Comparison of ENCODE assay signal across 13 cellular contexts in the genomic region with DNA sequence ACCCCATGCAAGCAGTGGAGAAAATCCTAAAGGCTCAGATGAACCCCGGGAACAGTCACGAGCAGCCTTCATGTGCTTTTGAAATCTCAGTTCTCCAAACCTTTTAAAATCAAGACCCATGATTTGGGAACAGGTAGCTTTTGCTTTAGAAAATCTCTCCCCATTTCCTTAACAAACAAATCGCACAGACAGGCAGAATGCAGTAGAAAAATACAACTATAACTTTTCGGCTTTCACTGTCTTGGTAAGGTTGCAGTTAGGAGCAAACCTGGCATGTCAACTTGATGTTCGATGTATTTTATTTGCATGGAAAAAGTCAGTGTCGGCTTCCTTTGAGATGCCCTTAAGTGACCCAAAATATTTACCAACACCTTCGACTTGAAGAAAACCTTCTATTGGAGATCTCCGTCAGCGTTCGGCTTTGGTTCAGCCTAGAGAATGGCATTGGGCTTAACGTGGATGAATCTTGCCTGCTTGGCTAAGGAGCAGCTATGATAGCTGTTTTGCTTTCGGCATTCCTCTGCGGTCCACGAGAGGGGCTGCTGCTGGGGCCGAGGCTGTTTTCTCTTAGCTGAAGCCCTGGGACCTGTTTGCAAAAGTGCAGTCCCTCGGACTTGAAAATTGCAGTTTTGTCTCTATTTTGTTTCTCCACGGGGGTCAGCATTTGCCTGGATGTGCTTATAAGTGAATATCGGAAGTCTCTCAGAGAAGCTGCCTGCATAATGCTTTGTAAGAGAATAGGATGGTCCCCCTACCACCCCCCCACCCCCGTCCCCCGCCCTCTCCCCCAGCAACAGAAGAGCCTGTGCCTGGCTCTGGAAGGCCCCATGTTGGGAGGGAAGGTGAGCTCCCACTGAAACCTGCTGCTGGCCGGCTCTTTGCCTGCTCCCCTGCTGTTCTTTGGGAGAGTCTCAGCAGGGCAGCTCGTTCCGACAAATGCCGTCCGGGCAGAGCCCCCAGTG. TPM values are rescaled to one million over a fixed set of nuclear protein-coding genes. Genes with fewer than 3 reads are reported as not detected.
DNase-seq lines count a peak whose midpoint lies in the region; ATAC-seq, FAIRE-seq and TF ChIP-seq lines count a peak whose summit lies in the region.
"Had no signal": no experiment of that assay in that cellular context is flagged by ENCODE, and none has a peak within 500 bp of the region (broad histone marks: within the 10 kb centered on the region; RNA-seq: fewer than 3 reads in every experiment).

No MANE protein-coding gene starts in this region.

- peaks cover 16% of the 10 kb centered on the region for H3K79me1 ChIP-seq in H1 (ENCODE audit: low read depth, low read length)

- no peak for TF ChIP-seq POLR2A in H1 (IDR thresholded peaks at IDR 0.05; ENCODE audit: control extremely low read depth in 1 of 2, low read depth in 2 of 2, low read length in 2 of 2)

- H3K56ac ChIP-seq in H1 (replicated peaks; ENCODE audit: insufficient read length, low read depth, low read length) = peak overlapping the region; percentile 66

- H2BK12ac ChIP-seq in H1 (ENCODE audit: low read depth, low read length) = no peak overlapping the region

- H3K9me3 ChIP-seq in CD8-positive, alpha-beta memory T cell (ENCODE audit: low read length) = no peaks in the 10 kb centered on the region
- no peaks in the 10 kb centered on the region for H3K9me3 ChIP-seq in H1 (ENCODE audit: insufficient read depth in 2 of 2, low read depth in 1 of 2, low read length in 1 of 2)
- H3K9me3 ChIP-seq: left lung had no signal

- peaks cover 10 to 25% of the 10 kb centered on the region in 2 experiments for H4K20me1 ChIP-seq in H1 (replicated peaks in 1 of 2; ENCODE audit: control insufficient read depth in 1 of 2, insufficient read depth in 2 of 2, low read length in 2 of 2)

- DNase-seq in CD8-positive, alpha-beta memory T cell = no peak
- DNase-seq in NCI-H69 (lab: John Stamatoyannopoulos, UW) = peak; percentile 32
- DNase-seq in H1 (ENCODE audit: low read depth in 1 of 2, low spot score in 2 of 2) = peak in 1 of 2 experiments; percentile 67
- no peak for DNase-seq in neural crest cell (ENCODE audit: low read depth, low spot score)
- DNase-seq in glomerular visceral epithelial cell (ENCODE audit: extremely low spot score) = no peak
- DNase-seq in NAMALWA (ENCODE audit: low spot score) = no peak
- DNase-seq in activated gamma-delta T cell (lab: John Stamatoyannopoulos, UW) = no peak
- DNase-seq: DMS79, left lung, NCI-H1048 had no signal

- H2BK5ac ChIP-seq in H1 (ENCODE audit: low read depth, low read length) = peak overlapping the region; percentile 80; the same call in 1 of the 2 replicates

- H4K8ac ChIP-seq in H1 (ENCODE audit: extremely low read depth, insufficient read depth, low read length) = no peak overlapping the region

- peaks cover 8 to 19% (median 10%) of the 10 kb centered on the region in 3 donors for H3K4me1 Mint-ChIP-seq in CD8-positive, alpha-beta memory T cell
- peaks cover 40% of the 10 kb centered on the region for H3K4me1 Mint-ChIP-seq in neural crest cell

- no peak overlapping the region; the same call in 1 of the 2 replicates for H2BK20ac ChIP-seq in H1 (ENCODE audit: low read length)

- FAIRE-seq in H1 (lab: Jason Lieb, UNC) = peak; percentile 75
- FAIRE-seq: H54 had no signal

- TF ChIP-seq CTCF in H1 (IDR thresholded peaks at IDR 0.05; ENCODE audit: control extremely low read depth in 1 of 3, insufficient read depth in 1 of 3, low read depth in 1 of 3, low read length in 3 of 3) (no peak), neural crest cell (conservative IDR thresholded peaks at IDR 0.05) (no peak)

- no peak overlapping the region; the same call in 1 of the 2 replicates for H3K18ac ChIP-seq in H1 (ENCODE audit: extremely low read depth, low read length)

- H3K4me1 ChIP-seq in CD8-positive, alpha-beta memory T cell (ENCODE audit: insufficient read depth, low read length) = peaks cover 6% of the 10 kb centered on the region
- peaks cover 28 to 48% (median 34%) of the 10 kb centered on the region in 4 experiments for H3K4me1 ChIP-seq in H1 (replicated peaks in 1 of 4; ENCODE audit: control insufficient read depth in 3 of 4, insufficient read depth in 4 of 4, low read length in 3 of 4)

- no peak overlapping the region for H4K91ac ChIP-seq in H1 (replicated peaks; ENCODE audit: insufficient read length, low read length)

- H3K9me3 Mint-ChIP-seq in CD8-positive, alpha-beta memory T cell = no peaks in the 10 kb centered on the region
- no peaks in the 10 kb centered on the region for H3K9me3 Mint-ChIP-seq in neural crest cell
- H3K9me3 Mint-ChIP-seq: stimulated activated naive CD8-positive, alpha-beta T cell treated with anti-CD3 and anti-CD28 coated beads, Interleukin-15, Interleukin-2, amounts not matched to agents 100 ng/mL and 50 ng/mL, for 24 hours had no signal

- H2BK15ac ChIP-seq in H1 (ENCODE audit: low read length) = no peak overlapping the region; the same call in 1 of the 2 replicates

- H3K14ac ChIP-seq in H1 (ENCODE audit: insufficient read length) = no peak overlapping the region

- peaks cover 48 to 73% of the 10 kb centered on the region in 2 donors for H3K27me3 Mint-ChIP-seq in CD8-positive, alpha-beta memory T cell
- peaks cover 84% of the 10 kb centered on the region for H3K27me3 Mint-ChIP-seq in neural crest cell (ENCODE audit: low read depth)

- TF ChIP-seq EP300 in H1 (IDR thresholded peaks at IDR 0.05; ENCODE audit: borderline replicate concordance in 1 of 2, low read depth in 2 of 2, low read length in 2 of 2) = no peak

- CTCF ChIA-PET in CD8-positive, alpha-beta memory T cell (lab: Charles Lee) = no interaction called here
- CTCF ChIA-PET in H1 (lab: Charles Lee; ENCODE audit: partially characterized antibody) = interaction anchor here (0.6 to 3.7 kb wide), 13 partner anchors 10 to 585 kb away, joined by 3 to 24 read pairs (median 5); no protein-coding TSS in a partner anchor

- H3K4me3 Mint-ChIP-seq in CD8-positive, alpha-beta memory T cell = peak overlapping the region in 4 of 7 donors; percentile 2 to 51 (median 36)
- H3K4me3 Mint-ChIP-seq in neural crest cell = peak overlapping the region; percentile 85
- H3K4me3 Mint-ChIP-seq: stimulated activated naive CD8-positive, alpha-beta T cell treated with anti-CD3 and anti-CD28 coated beads, Interleukin-15, Interleukin-2, amounts not matched to agents 100 ng/mL and 50 ng/mL, for 24 hours had no signal

- ATAC-seq in HG02981 (IDR thresholded peaks at IDR 0.05; ENCODE audit: unreplicated experiment) = no peak
- ATAC-seq: left lung had no signal

- peaks cover 36% of the 10 kb centered on the region for H3K27me3 ChIP-seq in CD8-positive, alpha-beta memory T cell (ENCODE audit: insufficient read depth, low read length, poor library complexity, severe bottlenecking)
- H3K27me3 ChIP-seq in H1 (replicated peaks in 1 of 4; ENCODE audit: control insufficient read depth in 3 of 4, extremely low read depth in 1 of 4, insufficient read depth in 3 of 4, low read length in 3 of 4) = peaks cover 0 to 11% (median 5%) of the 10 kb centered on the region in 4 experiments; a peak in 4 of 7 replicates

- no peaks in the 10 kb centered on the region for H3K36me3 ChIP-seq in CD8-positive, alpha-beta memory T cell (ENCODE audit: insufficient read depth, low read length)
- H3K36me3 ChIP-seq in H1 (ENCODE audit: control insufficient read depth in 2 of 4, insufficient read depth in 4 of 4, low read length in 3 of 4) = no peaks in the 10 kb centered on the region
- H3K36me3 ChIP-seq: left lung had no signal

- no peak overlapping the region for H2AFZ ChIP-seq in H1 (ENCODE audit: low read length)

- TF ChIP-seq RAD21 in H1 (IDR thresholded peaks at IDR 0.05 in 1 of 2, conservative IDR thresholded peaks at IDR 0.05 in 1 of 2; ENCODE audit: low read depth in 2 of 2, low read length in 2 of 2) = 0 out of 4 replicates have a peak, but pooled peaks of 1 of the 2 experiments have one; percentile 4

- peak overlapping the region; percentile 19 for H2BK120ac ChIP-seq in H1 (replicated peaks; ENCODE audit: low read depth, low read length)

- no peak overlapping the region for H3K23ac ChIP-seq in H1 (ENCODE audit: insufficient read length)

- POLR2A ChIA-PET in CD8-positive, alpha-beta memory T cell (lab: Charles Lee) = no interaction called here
- POLR2A ChIA-PET in H1 (lab: Charles Lee; ENCODE audit: partially characterized antibody) = interaction anchor here (0.6 to 4.8 kb wide), 15 partner anchors 10 to 216 kb away, joined by 3 to 30 read pairs (median 5); no protein-coding TSS in a partner anchor

- no peak overlapping the region for H2AK5ac ChIP-seq in H1 (ENCODE audit: low read depth, low read length)

- no peak overlapping the region for H3K4me3 ChIP-seq in CD8-positive, alpha-beta memory T cell (ENCODE audit: low read length)
- H3K4me3 ChIP-seq in H1 (ENCODE audit: extremely low read depth in 1 of 4, insufficient read depth in 2 of 4, low read depth in 3 of 4, low read length in 4 of 4) = peak overlapping the region; percentile 31 to 91 (median 61)
- H3K4me3 ChIP-seq: left lung had no signal

- peaks cover 33% of the 10 kb centered on the region for H3K23me2 ChIP-seq in H1 (ENCODE audit: low read depth, low read length)

- no peak overlapping the region for H4K5ac ChIP-seq in H1 (ENCODE audit: insufficient read length, low read depth, low read length)

- H3K27ac ChIP-seq in CD8-positive, alpha-beta memory T cell (ENCODE audit: low read depth, low read length) = no peak overlapping the region
- H3K27ac ChIP-seq in H1 (ENCODE audit: low read depth, low read length) = peak overlapping the region; percentile 21; the same call in 1 of the 2 replicates
- H3K27ac ChIP-seq: left lung had no signal

- H3K9ac ChIP-seq in H1 (replicated peaks in 1 of 4; ENCODE audit: extremely low read depth in 1 of 4, low read depth in 3 of 4, low read length in 3 of 4) = no peak overlapping the region

- H3K36me3 Mint-ChIP-seq in CD8-positive, alpha-beta memory T cell = no peaks in the 10 kb centered on the region
- H3K36me3 Mint-ChIP-seq in neural crest cell (ENCODE audit: low read depth) = no peaks in the 10 kb centered on the region

- no peak overlapping the region for H3K27ac Mint-ChIP-seq in CD8-positive, alpha-beta memory T cell
- H3K27ac Mint-ChIP-seq in neural crest cell (ENCODE audit: unreplicated experiment) = no peak overlapping the region
- H3K27ac Mint-ChIP-seq: stimulated activated naive CD8-positive, alpha-beta T cell treated with anti-CD3 and anti-CD28 coated beads, Interleukin-15, Interleukin-2, amounts not matched to agents 100 ng/mL and 50 ng/mL, for 24 hours had no signal

- 2% methylated on average over 25 of the region's 25 CpGs; no CpG with 5 or more reads in 1 of the 2 experiments for WGBS in H1 (ENCODE audit: extremely low coverage in 1 of 2, insufficient coverage in 1 of 2, insufficient read length in 1 of 2, insufficient replicate concordance in 2 of 2, low coverage in 1 of 2, low lambda C conversion rate in 2 of 2, missing lambda C conversion rate in 1 of 2), 2 experiments

- H3K4ac ChIP-seq in H1 (replicated peaks; ENCODE audit: insufficient read length, low read depth, low read length) = no peak overlapping the region

- H3K79me2 ChIP-seq in H1 (ENCODE audit: control insufficient read depth in 1 of 2, insufficient read depth in 2 of 2, low read length in 2 of 2) = peaks cover 4 to 51% of the 10 kb centered on the region in 2 experiments; a peak in 3 of 4 replicates

- H3K4me2 ChIP-seq in H1 (ENCODE audit: insufficient read depth in 1 of 2, low read depth in 2 of 2, low read length in 2 of 2) = peak overlapping the region; percentile 72 to 80

RNA-seq across cellular contexts. Expression of gene TMEM132B, which starts 1.9 kb away (rescaled TPM):
- not detected for total RNA-seq in CD8-positive, alpha-beta memory T cell
- not detected for polyA plus RNA-seq in CD8-positive, alpha-beta memory T cell
- total RNA-seq in H1 (2021; fragmentation: NEBNext Ultra II Directional; extraction: Animal tissue kit (Norgen Biotek cat#: 25700)) = 94.3 and 95.9 TPM in 2 replicates
- polyA plus RNA-seq in H1 (2011; rRNA removed) = 18.7 and 20.3 TPM in 2 replicates
- polyA plus RNA-seq in H1 (2011; cell fraction: cytosol; rRNA removed) = 19.2 TPM
- 108 TPM for polyA plus RNA-seq in H1 (2011; cell fraction: nucleus; rRNA removed)
- polyA plus RNA-seq in H1 (2012, experiment 1 of 2) = 45.0 to 66.0 TPM (median 51.4 TPM) in 4 replicates
- polyA plus RNA-seq in H1 (2012, experiment 2 of 2) = 7.1 TPM
- 52.0 TPM for polyA plus RNA-seq in H1 (2013, experiment 1 of 2)
- polyA plus RNA-seq in H1 (2013, experiment 2 of 2) = 51.0 TPM
- polyA minus RNA-seq in H1 (2011; rRNA and poly(A)+ RNA removed) = 113 and 191 TPM in 2 replicates
- 34.1 TPM for polyA minus RNA-seq in H1 (2011; cell fraction: cytosol; rRNA and poly(A)+ RNA removed)
- 219 TPM for polyA minus RNA-seq in H1 (2011; cell fraction: nucleus; rRNA and poly(A)+ RNA removed)
- 9.6 and 13.1 TPM in 2 replicates for total RNA-seq in neural crest cell

Comparison
In these comparisons a context has a peak if more than half of its experiments do, and no peak if none do; other contexts are left out.
1. RNA of gene TMEM132B, which starts 1.9 kb away (total RNA-seq): 94.3 to 95.9 TPM in H1 and 9.6 to 13.1 TPM in neural crest cell; not detected in CD8-positive, alpha-beta memory T cell; every median in the first group is over 10 times any median in the second.